Comparison of ENCODE assay signal across 1 cellular context in genomic region chr20:62924567-62925419, GRCh38.
TF ChIP-seq lines count a peak whose summit lies in the region.

No MANE protein-coding gene starts in this region.

TF ChIP-seq in HepG2, 621 proteins besides CTCF, POLR2A, EP300 and RAD21 (continued from another document):
- peak; percentile 1; the same call in 1 of the 2 replicates for TF ChIP-seq SMAD3 (CRISPR knock-in tag; IDR thresholded peaks at IDR 0.05)
- TF ChIP-seq ZNF292 (CRISPR knock-in tag; IDR thresholded peaks at IDR 0.05; ENCODE audit: borderline replicate concordance, low read depth): no peak
- TF ChIP-seq U2AF2 (IDR thresholded peaks at IDR 0.05; ENCODE audit: low read depth, low read length): no peak
- TF ChIP-seq TGIF2 (CRISPR knock-in tag; IDR thresholded peaks at IDR 0.05): no peak
- TF ChIP-seq ZNF747 (CRISPR knock-in tag; IDR thresholded peaks at IDR 0.05; ENCODE audit: borderline replicate concordance): 0 out of 2 replicates have a peak, but pooled peaks have one; percentile 70
- TF ChIP-seq SP4 (CRISPR knock-in tag; IDR thresholded peaks at IDR 0.05): no peak
- TF ChIP-seq SMC3 (IDR thresholded peaks at IDR 0.05; ENCODE audit: low read length): no peak
- TF ChIP-seq PHF21A (CRISPR knock-in tag; IDR thresholded peaks at IDR 0.05): peak; percentile 2; the same call in 1 of the 2 replicates
- TF ChIP-seq ZNF773 (CRISPR knock-in tag; IDR thresholded peaks at IDR 0.05; ENCODE audit: borderline replicate concordance): no peak
- no peak for TF ChIP-seq NFYC (CRISPR knock-in tag; IDR thresholded peaks at IDR 0.05)
- no peak for TF ChIP-seq SMYD3 (CRISPR knock-in tag; IDR thresholded peaks at IDR 0.05)
- no peak for TF ChIP-seq SIX1 (CRISPR knock-in tag; IDR thresholded peaks at IDR 0.05; ENCODE audit: borderline replicate concordance)
- no peak for TF ChIP-seq ZNF546 (CRISPR knock-in tag; conservative IDR thresholded peaks at IDR 0.05)
- no peak for TF ChIP-seq CREB1 (IDR thresholded peaks at IDR 0.05)
- TF ChIP-seq CREB1 (CRISPR knock-in tag; IDR thresholded peaks at IDR 0.05): 0 out of 2 replicates have a peak, but pooled peaks have one; percentile 30
- TF ChIP-seq U2AF1 (optimal IDR thresholded peaks at IDR 0.05; ENCODE audit: low read depth, low read length): no peak
- TF ChIP-seq ZMYM3 (CRISPR knock-in tag; IDR thresholded peaks at IDR 0.05): no peak
- no peak for TF ChIP-seq ZFP90 (CRISPR knock-in tag; IDR thresholded peaks at IDR 0.05; ENCODE audit: borderline replicate concordance)
